8 cellular contexts compared by ENCODE assay signal in genomic region chr1:152047954-152048640, GRCh38. TPM values are rescaled to one million over a fixed set of nuclear protein-coding genes. Genes with fewer than 3 reads are reported as not detected.
DNase-seq lines count a peak whose midpoint lies in the region; ATAC-seq and TF ChIP-seq lines count a peak whose summit lies in the region.

No MANE protein-coding gene starts in this region.

- H3K4me3 ChIP-seq in BJ (ENCODE audit: low read depth, low read length) (peak overlapping the region; percentile 13; the same call in 1 of the 2 replicates), OCI-LY1 (ENCODE audit: low read depth, low read length, poor library complexity, severe bottlenecking) (peak overlapping the region; percentile 32), muscle layer of colon (ENCODE audit: low read depth in 1 of 2, low read length in 2 of 2) (peak overlapping the region in 1 of 2 donors; percentile 53)

- peak; percentile 73 for TF ChIP-seq POLR2A in GM18951 (IDR thresholded peaks at IDR 0.05; ENCODE audit: extremely low read depth, insufficient read depth, insufficient read length)

- H3K27ac ChIP-seq in OCI-LY1 (ENCODE audit: low read depth, low read length, poor library complexity, severe bottlenecking) (peak overlapping the region; percentile 67), epithelial cell of prostate (peak overlapping the region; percentile 100), muscle layer of colon (ENCODE audit: low read depth, low read length) (peak overlapping the region; percentile 90)

- no peaks in the 10 kb centered on the region for H3K36me3 ChIP-seq in BJ (ENCODE audit: control insufficient read depth, insufficient read depth, low read length)
- no peaks in the 10 kb centered on the region for H3K36me3 ChIP-seq in OCI-LY1 (ENCODE audit: insufficient read depth, low read length)
- no peaks in the 10 kb centered on the region for H3K36me3 ChIP-seq in muscle layer of colon (ENCODE audit: insufficient read depth, low read length)

- H3K9me2 ChIP-seq in OCI-LY1 (ENCODE audit: low read depth, low read length), result no peaks in the 10 kb centered on the region

- no peaks in the 10 kb centered on the region for H4K20me1 ChIP-seq in OCI-LY1 (ENCODE audit: insufficient read depth, low read length)

- POLR2A ChIA-PET in BJ (lab: Charles Lee), result interaction anchor here (2.0 kb wide), 1 partner anchor 12 kb away, joined by 12 read pairs; the partner anchor contains the start of gene S100A11

- no peaks in the 10 kb centered on the region for H3F3A ChIP-seq in OCI-LY1 (ENCODE audit: insufficient read depth, low read length)

- H3K4me1 ChIP-seq in OCI-LY1 (ENCODE audit: insufficient read depth, low read length, severe bottlenecking) (peaks cover 16% of the 10 kb centered on the region), muscle layer of colon (ENCODE audit: insufficient read depth, low read length) (peaks cover 17% of the 10 kb centered on the region)

- H3K9me3 ChIP-seq in OCI-LY1 (ENCODE audit: low read length) (no peaks in the 10 kb centered on the region), muscle layer of colon (ENCODE audit: low read length) (no peaks in the 10 kb centered on the region)

- peak overlapping the region; percentile 60 for H2AFZ ChIP-seq in OCI-LY1 (ENCODE audit: low read length)

- CTCF ChIA-PET in BJ (lab: Yijun Ruan, JAX), result interaction anchor here (0.7 to 7.2 kb wide), 9 partner anchors 11 to 411 kb away, joined by 3 to 68 read pairs (median 5); partner anchors contain the start of gene S100A11

- H3K4me2 ChIP-seq in OCI-LY1 (ENCODE audit: low read length), result peak overlapping the region; percentile 46

- H3K27me3 ChIP-seq in BJ (ENCODE audit: control insufficient read depth, insufficient read depth, low read length), result peaks cover 3% of the 10 kb centered on the region; the same call in 1 of the 2 replicates
- no peaks in the 10 kb centered on the region for H3K27me3 ChIP-seq in OCI-LY1 (ENCODE audit: insufficient read depth, low read length)
- H3K27me3 ChIP-seq in muscle layer of colon (ENCODE audit: control insufficient read depth in 1 of 2, insufficient read depth in 2 of 2, low read length in 2 of 2), result no peaks in the 10 kb centered on the region

- H3K9ac ChIP-seq in OCI-LY1 (ENCODE audit: low read length) (peak overlapping the region; percentile 35), muscle layer of colon (ENCODE audit: low read length) (peak overlapping the region; percentile 52)

- peak; percentile 99 for DNase-seq in BJ (ENCODE audit: low read depth)
- DNase-seq in activated T-cell treated with anti-CD3 and anti-CD28 coated beads for 1 hour (ENCODE audit: low read depth), result peak; percentile 78
- DNase-seq in epithelial cell of prostate (ENCODE audit: low read depth, low spot score), result peak; percentile 93
- DNase-seq in stimulated activated CD8-positive, alpha-beta memory T cell treated with anti-CD3 and anti-CD28 coated beads, Interleukin-7, amount 100 ng/mL, for 1 hour (ENCODE audit: low read depth in 2 of 2), result peak; percentile 67 to 73

- TF ChIP-seq CTCF in BJ (IDR thresholded peaks at IDR 0.05; ENCODE audit: insufficient read depth, low read depth, low read length), result peak; percentile 74
- TF ChIP-seq CTCF in OCI-LY1 (IDR thresholded peaks at IDR 0.05; ENCODE audit: low read length), result peak; percentile 87

- peak; percentile 94 for ATAC-seq in HG03175 (IDR thresholded peaks at IDR 0.05; ENCODE audit: unreplicated experiment)

- no peaks in the 10 kb centered on the region for H3K79me2 ChIP-seq in OCI-LY1 (ENCODE audit: insufficient read depth, low read length)

- in situ Hi-C loops in GM18951 (cut with MboI; ENCODE audit: low sequenced_read_pairs, unreplicated experiment), result no loop called here

RNA-seq across cellular contexts. Expression of gene S100A11, which starts 11.3 kb away (rescaled TPM):
- polyA plus RNA-seq in BJ (2011; rRNA removed), result 1,269 and 1,278 TPM in 2 replicates
- polyA minus RNA-seq in BJ (2011; rRNA and poly(A)+ RNA removed), result 615 and 739 TPM in 2 replicates

RNA-seq across cellular contexts. Expression of gene TCHHL1, which starts 40.8 kb away (rescaled TPM):
- polyA plus RNA-seq in BJ (2011; rRNA removed), result not detected in 2 replicates
- polyA minus RNA-seq in BJ (2011; rRNA and poly(A)+ RNA removed), result not detected in 2 replicates

RNA-seq across cellular contexts. Expression of gene S100A10, which starts 54.4 kb away (rescaled TPM):
- polyA plus RNA-seq in BJ (2011; rRNA removed), result 40.3 and 88.4 TPM in 2 replicates
- polyA minus RNA-seq in BJ (2011; rRNA and poly(A)+ RNA removed), result 44.3 and 50.4 TPM in 2 replicates
